In the genomic region with DNA sequence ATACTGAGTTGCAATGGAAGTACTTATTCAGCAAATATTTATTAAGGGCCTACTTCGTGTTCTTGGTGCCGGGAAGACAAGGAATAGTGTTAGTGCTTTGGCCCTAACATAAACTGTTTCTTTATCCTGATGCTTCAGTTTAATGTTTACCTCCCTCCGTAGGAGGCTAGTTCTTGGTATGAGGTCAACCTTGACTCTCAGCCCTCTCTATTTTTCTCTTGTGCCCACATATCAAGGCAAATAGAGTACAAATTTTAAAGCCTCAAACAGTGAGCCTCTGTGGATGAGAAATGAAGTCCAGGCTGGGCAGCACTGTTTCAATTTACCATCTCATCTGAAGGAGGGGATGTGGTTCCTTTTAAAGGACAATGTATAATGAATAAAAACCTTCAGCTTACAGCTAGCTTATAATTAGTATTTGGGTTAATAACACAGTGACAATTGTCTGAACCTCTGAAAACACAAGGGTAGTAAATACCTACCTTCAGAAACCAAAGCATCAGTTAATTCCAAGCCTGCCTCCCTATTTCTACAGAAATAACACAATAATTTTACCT, we compare ENCODE assay signal across 1 cellular context.
TF ChIP-seq lines count a peak whose summit lies in the region.

No MANE protein-coding gene starts in this region.

TF ChIP-seq in H1, 55 proteins besides CTCF, POLR2A, EP300 and RAD21 (continued from another document):
- TF ChIP-seq SUZ12 (IDR thresholded peaks at IDR 0.05; ENCODE audit: low read length) (no peak), JUND (IDR thresholded peaks at IDR 0.05; ENCODE audit: low read length) (no peak), HDAC2 (IDR thresholded peaks at IDR 0.05; ENCODE audit: borderline replicate concordance in 1 of 2, low read depth in 2 of 2, low read length in 2 of 2) (no peak), TAF7 (optimal IDR thresholded peaks at IDR 0.05; ENCODE audit: borderline replicate concordance, low read depth, low read length) (no peak), KDM5A (IDR thresholded peaks at IDR 0.05; ENCODE audit: low read length) (no peak), JUN (IDR thresholded peaks at IDR 0.05; ENCODE audit: low read depth, low read length) (no peak), KDM4A (IDR thresholded peaks at IDR 0.05; ENCODE audit: low read depth, low read length, severe bottlenecking) (no peak), NRF1 (IDR thresholded peaks at IDR 0.05; ENCODE audit: low read depth, low read length) (no peak), CREB1 (IDR thresholded peaks at IDR 0.05) (no peak)
- TF ChIP-seq, protein P1, sequence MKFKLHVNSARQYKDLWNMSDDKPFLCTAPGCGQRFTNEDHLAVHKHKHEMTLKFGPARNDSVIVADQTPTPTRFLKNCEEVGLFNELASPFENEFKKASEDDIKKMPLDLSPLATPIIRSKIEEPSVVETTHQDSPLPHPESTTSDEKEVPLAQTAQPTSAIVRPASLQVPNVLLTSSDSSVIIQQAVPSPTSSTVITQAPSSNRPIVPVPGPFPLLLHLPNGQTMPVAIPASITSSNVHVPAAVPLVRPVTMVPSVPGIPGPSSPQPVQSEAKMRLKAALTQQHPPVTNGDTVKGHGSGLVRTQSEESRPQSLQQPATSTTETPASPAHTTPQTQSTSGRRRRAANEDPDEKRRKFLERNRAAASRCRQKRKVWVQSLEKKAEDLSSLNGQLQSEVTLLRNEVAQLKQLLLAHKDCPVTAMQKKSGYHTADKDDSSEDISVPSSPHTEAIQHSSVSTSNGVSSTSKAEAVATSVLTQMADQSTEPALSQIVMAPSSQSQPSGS (IDR thresholded peaks at IDR 0.05; ENCODE audit: low read length): no peak
- TF ChIP-seq, protein P2, sequence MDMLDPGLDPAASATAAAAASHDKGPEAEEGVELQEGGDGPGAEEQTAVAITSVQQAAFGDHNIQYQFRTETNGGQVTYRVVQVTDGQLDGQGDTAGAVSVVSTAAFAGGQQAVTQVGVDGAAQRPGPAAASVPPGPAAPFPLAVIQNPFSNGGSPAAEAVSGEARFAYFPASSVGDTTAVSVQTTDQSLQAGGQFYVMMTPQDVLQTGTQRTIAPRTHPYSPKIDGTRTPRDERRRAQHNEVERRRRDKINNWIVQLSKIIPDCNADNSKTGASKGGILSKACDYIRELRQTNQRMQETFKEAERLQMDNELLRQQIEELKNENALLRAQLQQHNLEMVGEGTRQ (IDR thresholded peaks at IDR 0.05; ENCODE audit: low read length): no peak
